In genomic region chrX:150696836-150697235, GRCh38 we compare ENCODE assay signal across 15 cellular contexts. TPM values are rescaled to one million over a fixed set of nuclear protein-coding genes. Genes with fewer than 3 reads are reported as not detected.
DNase-seq lines count a peak whose midpoint lies in the region; ATAC-seq and TF ChIP-seq lines count a peak whose summit lies in the region.
"Had no signal": no experiment of that assay in that cellular context is flagged by ENCODE, and none has a peak within 500 bp of the region (broad histone marks: within the 10 kb centered on the region; RNA-seq: fewer than 3 reads in every experiment).

No MANE protein-coding gene starts in this region.

- H3K4me1 ChIP-seq in HEK293 (ENCODE audit: control insufficient read depth, insufficient read depth, low read length) (no peaks in the 10 kb centered on the region; the same call in 1 of the 2 replicates), neutrophil (ENCODE audit: control insufficient read depth in 1 of 2, insufficient read depth in 1 of 2, low read depth in 1 of 2, low read length in 1 of 2) (peaks cover 49 to 52% of the 10 kb centered on the region in 2 experiments)

- peaks cover 36% of the 10 kb centered on the region for H3K4me1 Mint-ChIP-seq in activated CD8-positive, alpha-beta T cell treated with anti-CD3 and anti-CD28 coated beads, Interleukin-2, amount 10 ng/mL, durations not matched to agents 7 days and 5 days (ENCODE audit: low read depth)

- no peaks in the 10 kb centered on the region for H3K27me3 ChIP-seq in neutrophil

- peak overlapping the region; percentile 72 for H3K27ac Mint-ChIP-seq in activated CD8-positive, alpha-beta T cell treated with anti-CD3 and anti-CD28 coated beads, Interleukin-2, amount 10 ng/mL, durations not matched to agents 7 days and 5 days
- H3K27ac Mint-ChIP-seq: GM23338 had no signal

- TF ChIP-seq CTCF in HEK293 (tag by site-specific recombination; IDR thresholded peaks at IDR 0.05) (no peak), neutrophil (IDR thresholded peaks at IDR 0.05) (no peak)

- H3K36me3 ChIP-seq in HEK293 (ENCODE audit: control insufficient read depth in 2 of 2, insufficient read depth in 1 of 2, low read length in 2 of 2) (peaks cover 0 to 22% of the 10 kb centered on the region in 2 experiments; a peak in 2 of 3 replicates), neutrophil (no peaks in the 10 kb centered on the region)

- H3K27ac ChIP-seq in HEK293 (ENCODE audit: extremely low read depth, low read depth, low read length) (no peak overlapping the region), neutrophil (peak overlapping the region; percentile 88)

- H3K9me3 ChIP-seq in HEK293 (ENCODE audit: control insufficient read depth, insufficient read depth, low read depth, low read length) (no peaks in the 10 kb centered on the region), neutrophil (no peaks in the 10 kb centered on the region)

- ATAC-seq in activated CD8-positive, alpha-beta T cell treated with anti-CD3 and anti-CD28 coated beads, Interleukin-2, amount 10 ng/mL, durations not matched to agents 7 days and 5 days = no peak
- no peak for ATAC-seq in GM19324 (IDR thresholded peaks at IDR 0.05; ENCODE audit: low FRiP score, unreplicated experiment)
- ATAC-seq: GM23338, PC-3 had no signal

- H3K4me3 Mint-ChIP-seq in activated CD8-positive, alpha-beta T cell treated with anti-CD3 and anti-CD28 coated beads, Interleukin-2, amount 10 ng/mL, durations not matched to agents 7 days and 5 days = peak overlapping the region; percentile 50
- H3K4me3 Mint-ChIP-seq: GM23338 had no signal

- no peak overlapping the region for H3K4me3 ChIP-seq in HEK293 (ENCODE audit: low read depth, low read length)
- H3K4me3 ChIP-seq in neutrophil (ENCODE audit: low read depth in 1 of 2, low read length in 1 of 2) = peak overlapping the region; percentile 43
- H3K4me3 ChIP-seq: GM23338, smooth muscle cell had no signal

- DNase-seq in activated CD4-positive, alpha-beta T cell treated with anti-CD3 and anti-CD28 coated beads for 48 hours = peak; percentile 38
- no peak for DNase-seq in activated CD4-positive, alpha-beta T cell treated with anti-CD3 and anti-CD28 coated beads, Interleukin-2, amount 50 U/mL, for 1 hour
- no peak for DNase-seq in activated CD8-positive, alpha-beta T cell treated with anti-CD3 and anti-CD28 coated beads, Interleukin-2, amount 10 ng/mL, durations not matched to agents 7 days and 5 days
- DNase-seq in activated gamma-delta T cell treated with Interleukin-2 at 50 U/mL for 16 hours (no peak), ACHN (no peak)
- DNase-seq: effector CD8-positive, alpha-beta T cell; foreskin fibroblast; mesendoderm; NCI-H2171; PC-3 had no signal

- POLR2A ChIA-PET in HEK293 (lab: Yijun Ruan, JAX) = no interaction called here
- POLR2A ChIA-PET in activated CD8-positive, alpha-beta T cell treated with anti-CD3 and anti-CD28 coated beads, Interleukin-2, amount 10 ng/mL, durations not matched to agents 7 days and 5 days (lab: Charles Lee) = interaction anchor here (1.6 kb wide), 1 partner anchor 757 kb away, joined by 4 read pairs; no protein-coding TSS in a partner anchor

- H3K27me3 Mint-ChIP-seq in activated CD8-positive, alpha-beta T cell treated with anti-CD3 and anti-CD28 coated beads, Interleukin-2, amount 10 ng/mL, durations not matched to agents 7 days and 5 days (ENCODE audit: low read depth) = no peaks in the 10 kb centered on the region

- no peaks in the 10 kb centered on the region for H3K9me3 Mint-ChIP-seq in activated CD8-positive, alpha-beta T cell treated with anti-CD3 and anti-CD28 coated beads, Interleukin-2, amount 10 ng/mL, durations not matched to agents 7 days and 5 days (ENCODE audit: insufficient read depth)
- H3K9me3 Mint-ChIP-seq: GM23338 had no signal

- CTCF ChIA-PET in HEK293 (lab: Yijun Ruan, JAX) = interaction anchor here (0.6 to 2.8 kb wide), 3 partner anchors 13 to 115 kb away, joined by 3 to 20 read pairs (median 9); no protein-coding TSS in a partner anchor
- CTCF ChIA-PET in activated CD8-positive, alpha-beta T cell treated with anti-CD3 and anti-CD28 coated beads, Interleukin-2, amount 10 ng/mL, durations not matched to agents 7 days and 5 days (lab: Charles Lee) = interaction anchor here (5.6 kb wide), 1 partner anchor 14 kb away, joined by 47 read pairs; no protein-coding TSS in a partner anchor

- in situ Hi-C loops in ACHN (cut with HindIII; ENCODE audit: low pct_ligation_motif_present, low pct_unique_long_range_greater_than_20kb, low sequenced_read_pairs) = no loop called here

- H3K36me3 Mint-ChIP-seq in activated CD8-positive, alpha-beta T cell treated with anti-CD3 and anti-CD28 coated beads, Interleukin-2, amount 10 ng/mL, durations not matched to agents 7 days and 5 days (ENCODE audit: low read depth) = peaks cover 40% of the 10 kb centered on the region

TF ChIP-seq in HEK293, 187 proteins besides CTCF, POLR2A, EP300 and RAD21:
- TF ChIP-seq SCRT2 (tag by site-specific recombination; IDR thresholded peaks at IDR 0.05) = peak; percentile 41; the same call in 1 of the 2 replicates
- TF ChIP-seq ZBTB20 (tag by site-specific recombination; IDR thresholded peaks at IDR 0.05) = no peak

RNA-seq across cellular contexts. Expression of gene MTMR1, which starts 3.6 kb away (rescaled TPM):
- 10 to 100 TPM; 45.0 to 49.4 TPM for total RNA-seq in activated CD8-positive, alpha-beta T cell treated with anti-CD3 and anti-CD28 coated beads, Interleukin-2, amount 10 ng/mL, durations not matched to agents 7 days and 5 days
